4 cellular contexts compared by ENCODE assay signal in genomic region chr2:91587098-91587497, GRCh38.
DNase-seq lines count a peak whose midpoint lies in the region; TF ChIP-seq lines count a peak whose summit lies in the region.
"Not testable (repeated sequence)": the region's sequence is repeated elsewhere in the genome, so short reads cannot be mapped to it uniquely, and the experiment has no call there.

No MANE protein-coding gene starts in this region.

- DNase-seq in chondrocyte (ENCODE audit: low spot score) (peak; percentile 78), osteocyte (ENCODE audit: extremely low spot score, unreplicated experiment) (peak; percentile 83), spleen (peak; percentile 38), vagina (ENCODE audit: extremely low spot score in 2 of 2) (peak; percentile 11 to 19)

- H3K36me3 Mint-ChIP-seq in chondrocyte (ENCODE audit: low read depth); osteocyte (ENCODE audit: unreplicated experiment): not testable (repeated sequence)

- not testable (repeated sequence) for H3K4me3 Mint-ChIP-seq in chondrocyte (ENCODE audit: unreplicated experiment); osteocyte (ENCODE audit: unreplicated experiment)

- H3K9me3 ChIP-seq in spleen: peaks cover 0 to 42% (median 21%) of the 10 kb centered on the region in 8 donors
- H3K9me3 ChIP-seq in vagina: not testable (repeated sequence)

- H3K27me3 ChIP-seq in spleen (replicated peaks in 1 of 7): peaks cover 0 to 44% (median 0%) of the 10 kb centered on the region in 7 donors
- H3K27me3 ChIP-seq in vagina: not testable (repeated sequence)

- peaks cover 30% of the 10 kb centered on the region for H3K9me3 Mint-ChIP-seq in chondrocyte (ENCODE audit: low read depth)
- H3K9me3 Mint-ChIP-seq in osteocyte (ENCODE audit: unreplicated experiment): peaks cover 20% of the 10 kb centered on the region

- not testable (repeated sequence) for H3K4me3 ChIP-seq in spleen, vagina

- not testable (repeated sequence) for H3K27me3 Mint-ChIP-seq in chondrocyte (ENCODE audit: low read depth); osteocyte (ENCODE audit: unreplicated experiment)

- H3K4me1 Mint-ChIP-seq in chondrocyte (ENCODE audit: low read depth); osteocyte (ENCODE audit: unreplicated experiment): not testable (repeated sequence)

- not testable (repeated sequence) for H3K4me1 ChIP-seq in spleen, vagina

- H3K36me3 ChIP-seq in spleen, vagina: not testable (repeated sequence)

- TF ChIP-seq CTCF in chondrocyte (IDR thresholded peaks at IDR 0.05); osteocyte (IDR thresholded peaks at IDR 0.05); spleen (IDR thresholded peaks at IDR 0.05 in 8 of 11, conservative IDR thresholded peaks at IDR 0.05 in 3 of 11); vagina (IDR thresholded peaks at IDR 0.05): not testable (repeated sequence)

- not testable (repeated sequence) for H3K27ac ChIP-seq in spleen, vagina

- 80 to 91% (median 83%) methylated on average over 6 of the region's 6 CpGs for WGBS in spleen, 5 donors

- not testable (repeated sequence) for TF ChIP-seq POLR2A in spleen (IDR thresholded peaks at IDR 0.05); vagina (IDR thresholded peaks at IDR 0.05)

- intact Hi-C loops in spleen (cut with DNase I; ENCODE audit: low total_unique reads); vagina (cut with DNase I): not testable (repeated sequence)

- not testable (repeated sequence) for H3K27ac Mint-ChIP-seq in chondrocyte (ENCODE audit: unreplicated experiment); osteocyte (ENCODE audit: unreplicated experiment)

Comparison
In these comparisons a context has a peak if more than half of its experiments do, and no peak if none do; other contexts are left out.
1. DNase-seq: peak in every context shown above with its lines; median percentile 83 in osteocyte; 78 in chondrocyte; 38 in spleen; 15 in vagina.